Comparison of ENCODE assay signal across 27 cellular contexts in the genomic region with DNA sequence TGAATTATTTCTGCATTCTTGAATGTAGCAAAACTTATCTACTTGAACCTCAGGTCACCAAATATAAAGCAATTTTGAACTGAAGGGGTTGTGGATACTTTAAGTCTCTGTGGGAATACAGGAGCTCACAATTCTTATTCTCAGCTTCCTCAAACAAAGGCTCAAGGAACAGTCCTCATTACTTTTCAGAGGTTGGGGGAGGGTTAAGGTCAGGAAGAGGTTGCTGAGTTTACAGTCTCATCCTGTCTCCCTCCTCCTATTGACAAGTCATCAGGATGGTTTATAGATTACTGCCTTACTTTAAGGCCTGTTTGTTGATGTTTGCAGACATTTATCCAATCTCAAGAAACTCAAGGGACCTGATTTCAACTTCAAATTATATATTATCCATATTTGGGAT.
A peak's percentile ranks its signal among the peaks of the same experiment; 100 is the strongest.
DNase-seq lines count a peak whose midpoint lies in the region; ATAC-seq, FAIRE-seq and TF ChIP-seq lines count a peak whose summit lies in the region.
"Had no signal": no experiment of that assay in that cellular context is flagged by ENCODE, and none has a peak within 500 bp of the region (broad histone marks: within the 10 kb centered on the region; RNA-seq: fewer than 3 reads in every experiment).

No MANE protein-coding gene starts in this region.

- H3K4me1 Mint-ChIP-seq in mesothelial cell of epicardium: peaks cover 48% of the 10 kb centered on the region

- DNase-seq in ELF-1 (ENCODE audit: low read depth, low spot score) (peak; percentile 30), MV-4-11 (lab: John Stamatoyannopoulos, UW) (peak; percentile 45), mesothelial cell of epicardium (ENCODE audit: low spot score in 2 of 2, unreplicated experiment in 2 of 2) (no peak), head of caudate nucleus (no peak), D721Med (ENCODE audit: insufficient read length, low spot score) (no peak), NCI-H1436 treated with DMSO at 0.1 percent for 48 hours (lab: John Stamatoyannopoulos, UW) (no peak)
- DNase-seq: activated CD4-positive, alpha-beta T cell treated with anti-CD3 and anti-CD28 coated beads, Interleukin-2, amount 50 U/mL, for 1 hour; activated naive CD8-positive, alpha-beta T cell treated with anti-CD3 and anti-CD28 coated beads for 36 hours; DMS53; erythroblast; foreskin keratinocyte; kidney glomerular epithelial cell; naive B cell; NCI-H1048; NCI-H1930; NCI-H446 treated with DMSO at 0.1 percent for 48 hours; NK-92 treated with Interleukin-12 subunit alpha and Interleukin-12 subunit beta, amount 100 ng/mL, for 24 hours; RPMI8226; stimulated activated CD8-positive, alpha-beta memory T cell treated with anti-CD3 and anti-CD28 coated beads, Interleukin-4, amount 100 ng/mL, for 48 hours; T-helper 2 cell; upper lobe of right lung; WERI-Rb-1 had no signal

- H3K36me3 ChIP-seq in ectodermal cell (ENCODE audit: control insufficient read depth, insufficient read depth, low read length): no peaks in the 10 kb centered on the region
- H3K36me3 ChIP-seq: upper lobe of right lung, WERI-Rb-1 had no signal

- no peaks in the 10 kb centered on the region for H3K27me3 Mint-ChIP-seq in mesothelial cell of epicardium (ENCODE audit: low read depth)
- H3K27me3 Mint-ChIP-seq: B cell, naive B cell had no signal

- H3K4me1 ChIP-seq in ectodermal cell (ENCODE audit: control insufficient read depth, insufficient read depth, low read length): peaks cover 3% of the 10 kb centered on the region
- H3K4me1 ChIP-seq: parathyroid adenoma, upper lobe of right lung had no signal

- no peak for ATAC-seq in GM18867 (IDR thresholded peaks at IDR 0.05; ENCODE audit: unreplicated experiment)
- ATAC-seq: upper lobe of right lung had no signal

- intact Hi-C loops in head of caudate nucleus (cut with DNase I): no loop called here

- H3K27me3 ChIP-seq in ectodermal cell (ENCODE audit: control insufficient read depth, insufficient read depth, low read length, poor library complexity, severe bottlenecking): no peaks in the 10 kb centered on the region
- H3K27me3 ChIP-seq: upper lobe of right lung had no signal

- peak overlapping the region; percentile 48 for H3K27ac ChIP-seq in ectodermal cell (ENCODE audit: insufficient read depth, low read depth, low read length, poor library complexity, severe bottlenecking)
- H3K27ac ChIP-seq: foreskin keratinocyte, parathyroid adenoma, upper lobe of right lung, WERI-Rb-1 had no signal

- no peak for FAIRE-seq in D721Med (lab: Jason Lieb, UNC)
- FAIRE-seq: A204.1 had no signal

- H3K9me3 Mint-ChIP-seq in mesothelial cell of epicardium: no peaks in the 10 kb centered on the region
- H3K9me3 Mint-ChIP-seq: activated naive CD8-positive, alpha-beta T cell treated with anti-CD3 and anti-CD28 coated beads for 36 hours; naive B cell had no signal

- H3K36me3 Mint-ChIP-seq in mesothelial cell of epicardium: no peaks in the 10 kb centered on the region
- H3K36me3 Mint-ChIP-seq: activated naive CD8-positive, alpha-beta T cell treated with anti-CD3 and anti-CD28 coated beads for 36 hours; naive B cell had no signal

- H3K4me3 ChIP-seq in ectodermal cell (ENCODE audit: insufficient read depth, low read depth, low read length): no peak overlapping the region
- H3K4me3 ChIP-seq: upper lobe of right lung had no signal

- H3K4me3 Mint-ChIP-seq in mesothelial cell of epicardium: no peak overlapping the region
- H3K4me3 Mint-ChIP-seq: activated naive CD8-positive, alpha-beta T cell treated with anti-CD3 and anti-CD28 coated beads for 36 hours; B cell had no signal

- no peaks in the 10 kb centered on the region for H3K9me3 ChIP-seq in ectodermal cell (ENCODE audit: control insufficient read depth, low read length)
- H3K9me3 ChIP-seq: upper lobe of right lung had no signal

- TF ChIP-seq CTCF in mesothelial cell of epicardium (IDR thresholded peaks at IDR 0.05; ENCODE audit: unreplicated experiment): no peak
- no peak for TF ChIP-seq CTCF in D721Med (IDR thresholded peaks at IDR 0.05; ENCODE audit: insufficient read depth, missing control alignments)

- peak overlapping the region; percentile 33 for H3K27ac Mint-ChIP-seq in mesothelial cell of epicardium
- H3K27ac Mint-ChIP-seq: activated naive CD8-positive, alpha-beta T cell treated with anti-CD3 and anti-CD28 coated beads for 36 hours; B cell; naive B cell had no signal

Comparison
In these comparisons a context has a peak if more than half of its experiments do, and no peak if none do; other contexts are left out.
1. DNase-seq: peak in ELF-1 (single experiment) and MV-4-11 (single experiment); none in mesothelial cell of epicardium (0 of 2), head of caudate nucleus (0 of 42), D721Med (single experiment) and NCI-H1436 treated with DMSO at 0.1 percent for 48 hours (single experiment).